Comparison of ENCODE assay signal across 11 cellular contexts in the genomic region with DNA sequence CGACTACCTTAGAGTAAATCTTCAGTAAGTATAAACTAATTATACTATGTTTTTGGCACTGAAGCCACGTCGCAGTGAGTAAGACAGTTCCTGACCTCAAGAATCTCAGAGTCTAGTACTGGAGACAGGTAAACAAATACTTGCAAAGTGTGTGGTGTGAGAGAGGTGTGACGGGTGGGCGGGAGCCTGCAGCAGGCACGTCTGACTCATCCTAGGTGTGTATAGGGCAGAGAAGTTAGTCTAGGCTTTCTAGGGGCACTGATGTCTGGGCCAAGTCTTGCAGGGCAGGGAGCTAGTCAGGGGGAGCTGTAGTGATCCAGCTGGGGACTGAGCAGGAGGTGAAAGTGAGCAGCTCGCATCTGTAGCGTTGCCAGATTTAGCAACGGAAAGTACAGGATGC. TPM values are rescaled to one million over a fixed set of nuclear protein-coding genes. Genes with fewer than 3 reads are reported as not detected.
DNase-seq lines count a peak whose midpoint lies in the region; ATAC-seq lines count a peak whose summit lies in the region.
"Had no signal": no experiment of that assay in that cellular context is flagged by ENCODE, and none has a peak within 500 bp of the region (broad histone marks: within the 10 kb centered on the region; RNA-seq: fewer than 3 reads in every experiment).

No MANE protein-coding gene starts in this region.

- peak; percentile 65 for ATAC-seq in GM21381 (IDR thresholded peaks at IDR 0.05; ENCODE audit: unreplicated experiment)
- ATAC-seq in HG02840 (IDR thresholded peaks at IDR 0.05; ENCODE audit: low FRiP score, unreplicated experiment): no peak

- DNase-seq in Daoy (ENCODE audit: low read depth) (peak; percentile 37), HPDE6-E6E7 (ENCODE audit: extremely low spot score) (peak; percentile 76), kidney glomerular epithelial cell (lab: John Stamatoyannopoulos, UW) (peak; percentile 44), DMS 273 (lab: John Stamatoyannopoulos, UW; ENCODE audit: unreplicated experiment) (no peak), NCI-H345 (lab: John Stamatoyannopoulos, UW) (no peak), NCI-H146 (lab: John Stamatoyannopoulos, UW) (no peak)
- DNase-seq: CD4-positive, alpha-beta T cell; retina; T1000 had no signal

RNA-seq across cellular contexts. Expression of a gene that starts 35.9 kb away (rescaled TPM):
- total RNA-seq in Daoy (2014; rRNA removed; shearing (Covaris generic)): not detected in 2 replicates
- total RNA-seq: CD4-positive, alpha-beta T cell had no signal

Comparison
In these comparisons a context has a peak if more than half of its experiments do, and no peak if none do; other contexts are left out.
1. DNase-seq: peak in Daoy (single experiment), HPDE6-E6E7 (single experiment) and kidney glomerular epithelial cell (single experiment); none in DMS 273 (single experiment), NCI-H345 (single experiment) and NCI-H146 (single experiment).